ENCODE assay signal across 1 cellular context in genomic region chr4:1289232-1290164, GRCh38.
TF ChIP-seq lines count a peak whose summit lies in the region.

Gene MAEA (plus strand): TSS chr4:1289891. CDS start chr4:1289914, 23 bp downstream.

TF ChIP-seq in HepG2, 621 proteins besides CTCF, POLR2A, EP300 and RAD21 (continued from another document and continues in another):
- TF ChIP-seq ZBTB26 (CRISPR knock-in tag; IDR thresholded peaks at IDR 0.05; ENCODE audit: borderline replicate concordance): peak; percentile 70; the same call in 1 of the 2 replicates
- TF ChIP-seq STAT5B (CRISPR knock-in tag; IDR thresholded peaks at IDR 0.05): no peak
- no peak for TF ChIP-seq REPIN1 (CRISPR knock-in tag; IDR thresholded peaks at IDR 0.05; ENCODE audit: borderline replicate concordance, low read depth)
- TF ChIP-seq ZNF230 (CRISPR knock-in tag; IDR thresholded peaks at IDR 0.05): no peak
- TF ChIP-seq GFI1 (CRISPR knock-in tag; IDR thresholded peaks at IDR 0.05; ENCODE audit: borderline replicate concordance): no peak
- TF ChIP-seq ADNP (CRISPR knock-in tag; IDR thresholded peaks at IDR 0.05): no peak
- no peak for TF ChIP-seq ZNF317 (CRISPR knock-in tag; IDR thresholded peaks at IDR 0.05)
- TF ChIP-seq ZNF451 (CRISPR knock-in tag; IDR thresholded peaks at IDR 0.05): no peak
- TF ChIP-seq EED (CRISPR knock-in tag; IDR thresholded peaks at IDR 0.05): no peak
- TF ChIP-seq, protein P1, sequence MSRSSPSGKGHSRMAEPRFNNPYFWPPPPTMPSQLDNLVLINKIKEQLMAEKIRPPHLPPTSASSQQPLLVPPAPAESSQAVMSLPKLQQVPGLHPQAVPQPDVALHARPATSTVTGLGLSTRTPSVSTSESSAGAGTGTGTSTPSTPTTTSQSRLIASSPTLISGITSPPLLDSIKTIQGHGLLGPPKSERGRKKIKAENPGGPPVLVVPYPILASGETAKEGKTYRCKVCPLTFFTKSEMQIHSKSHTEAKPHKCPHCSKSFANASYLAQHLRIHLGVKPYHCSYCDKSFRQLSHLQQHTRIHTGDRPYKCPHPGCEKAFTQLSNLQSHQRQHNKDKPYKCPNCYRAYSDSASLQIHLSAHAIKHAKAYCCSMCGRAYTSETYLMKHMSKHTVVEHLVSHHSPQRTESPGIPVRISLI (CRISPR knock-in tag; IDR thresholded peaks at IDR 0.05; ENCODE audit: borderline replicate concordance): no peak; the same call in 1 of the 2 replicates
- no peak for TF ChIP-seq BRF2 (CRISPR knock-in tag; IDR thresholded peaks at IDR 0.05)
- TF ChIP-seq ZNF841 (CRISPR knock-in tag; IDR thresholded peaks at IDR 0.05; ENCODE audit: borderline replicate concordance): no peak
- peak; percentile 64 for TF ChIP-seq TEAD3 (CRISPR knock-in tag; optimal IDR thresholded peaks at IDR 0.05; ENCODE audit: borderline replicate concordance)
- TF ChIP-seq ZNF605 (CRISPR knock-in tag; IDR thresholded peaks at IDR 0.05): peak; percentile 85
- TF ChIP-seq JUN (CRISPR knock-in tag; IDR thresholded peaks at IDR 0.05): peak; percentile 58; the same call in 1 of the 2 replicates
- TF ChIP-seq NFE2L1 (CRISPR knock-in tag; IDR thresholded peaks at IDR 0.05; ENCODE audit: borderline replicate concordance): no peak
- no peak for TF ChIP-seq CEBPG (CRISPR knock-in tag; IDR thresholded peaks at IDR 0.05)
- TF ChIP-seq NR1H2 (CRISPR knock-in tag; IDR thresholded peaks at IDR 0.05; ENCODE audit: borderline replicate concordance, low read depth): no peak
- TF ChIP-seq, protein P2, sequence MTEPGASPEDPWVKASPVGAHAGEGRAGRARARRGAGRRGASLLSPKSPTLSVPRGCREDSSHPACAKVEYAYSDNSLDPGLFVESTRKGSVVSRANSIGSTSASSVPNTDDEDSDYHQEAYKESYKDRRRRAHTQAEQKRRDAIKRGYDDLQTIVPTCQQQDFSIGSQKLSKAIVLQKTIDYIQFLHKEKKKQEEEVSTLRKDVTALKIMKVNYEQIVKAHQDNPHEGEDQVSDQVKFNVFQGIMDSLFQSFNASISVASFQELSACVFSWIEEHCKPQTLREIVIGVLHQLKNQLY (CRISPR knock-in tag; IDR thresholded peaks at IDR 0.05): no peak
- TF ChIP-seq, protein P3, sequence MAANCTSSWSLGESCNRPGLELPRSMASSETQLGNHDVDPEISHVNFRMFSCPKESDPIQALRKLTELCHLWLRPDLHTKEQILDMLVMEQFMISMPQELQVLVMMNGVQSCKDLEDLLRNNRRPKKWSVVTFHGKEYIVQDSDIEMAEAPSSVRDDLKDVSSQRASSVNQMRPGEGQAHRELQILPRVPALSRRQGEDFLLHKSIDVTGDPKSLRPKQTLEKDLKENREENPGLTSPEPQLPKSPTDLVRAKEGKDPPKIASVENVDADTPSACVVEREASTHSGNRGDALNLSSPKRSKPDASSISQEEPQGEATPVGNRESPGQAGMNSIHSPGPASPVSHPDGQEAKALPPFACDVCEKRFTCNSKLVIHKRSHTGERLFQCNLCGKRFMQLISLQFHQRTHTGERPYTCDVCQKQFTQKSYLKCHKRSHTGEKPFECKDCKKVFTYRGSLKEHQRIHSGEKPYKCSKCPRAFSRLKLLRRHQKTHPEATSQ (CRISPR knock-in tag; IDR thresholded peaks at IDR 0.05; ENCODE audit: borderline replicate concordance): no peak
- TF ChIP-seq NFAT5 (CRISPR knock-in tag; IDR thresholded peaks at IDR 0.05): no peak
- no peak for TF ChIP-seq ZMAT5 (CRISPR knock-in tag; IDR thresholded peaks at IDR 0.05; ENCODE audit: borderline replicate concordance, low read depth)
- TF ChIP-seq ZNF383 (CRISPR knock-in tag; IDR thresholded peaks at IDR 0.05; ENCODE audit: borderline replicate concordance): no peak
- no peak for TF ChIP-seq ZSCAN20 (CRISPR knock-in tag; IDR thresholded peaks at IDR 0.05; ENCODE audit: borderline replicate concordance)
- no peak for TF ChIP-seq PAWR (CRISPR knock-in tag; IDR thresholded peaks at IDR 0.05; ENCODE audit: borderline replicate concordance)
- peak; percentile 89 for TF ChIP-seq PHF8 (CRISPR knock-in tag; IDR thresholded peaks at IDR 0.05)
- TF ChIP-seq PRPF4 (IDR thresholded peaks at IDR 0.05; ENCODE audit: low read depth, low read length, poor library complexity, severe bottlenecking): no peak
- TF ChIP-seq MAF1 (CRISPR knock-in tag; IDR thresholded peaks at IDR 0.05; ENCODE audit: borderline replicate concordance): no peak
- TF ChIP-seq CREBL2 (CRISPR knock-in tag; IDR thresholded peaks at IDR 0.05; ENCODE audit: borderline replicate concordance): no peak
- TF ChIP-seq, protein P4, sequence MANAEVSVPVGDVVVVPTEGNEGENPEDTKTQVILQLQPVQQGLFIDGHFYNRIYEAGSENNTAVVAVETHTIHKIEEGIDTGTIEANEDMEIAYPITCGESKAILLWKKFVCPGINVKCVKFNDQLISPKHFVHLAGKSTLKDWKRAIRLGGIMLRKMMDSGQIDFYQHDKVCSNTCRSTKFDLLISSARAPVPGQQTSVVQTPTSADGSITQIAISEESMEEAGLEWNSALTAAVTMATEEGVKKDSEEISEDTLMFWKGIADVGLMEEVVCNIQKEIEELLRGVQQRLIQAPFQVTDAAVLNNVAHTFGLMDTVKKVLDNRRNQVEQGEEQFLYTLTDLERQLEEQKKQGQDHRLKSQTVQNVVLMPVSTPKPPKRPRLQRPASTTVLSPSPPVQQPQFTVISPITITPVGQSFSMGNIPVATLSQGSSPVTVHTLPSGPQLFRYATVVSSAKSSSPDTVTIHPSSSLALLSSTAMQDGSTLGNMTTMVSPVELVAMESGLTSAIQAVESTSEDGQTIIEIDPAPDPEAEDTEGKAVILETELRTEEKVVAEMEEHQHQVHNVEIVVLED (CRISPR knock-in tag; IDR thresholded peaks at IDR 0.05; ENCODE audit: borderline replicate concordance): peak; percentile 94
- TF ChIP-seq NRL (CRISPR knock-in tag; IDR thresholded peaks at IDR 0.05; ENCODE audit: borderline replicate concordance): no peak
- TF ChIP-seq E2F2 (CRISPR knock-in tag; IDR thresholded peaks at IDR 0.05; ENCODE audit: borderline replicate concordance): no peak
- no peak for TF ChIP-seq EEA1 (CRISPR knock-in tag; IDR thresholded peaks at IDR 0.05; ENCODE audit: borderline replicate concordance)
- TF ChIP-seq SYNCRIP (IDR thresholded peaks at IDR 0.05; ENCODE audit: insufficient read depth, low read depth, low read length): no peak
- TF ChIP-seq, protein P5, sequence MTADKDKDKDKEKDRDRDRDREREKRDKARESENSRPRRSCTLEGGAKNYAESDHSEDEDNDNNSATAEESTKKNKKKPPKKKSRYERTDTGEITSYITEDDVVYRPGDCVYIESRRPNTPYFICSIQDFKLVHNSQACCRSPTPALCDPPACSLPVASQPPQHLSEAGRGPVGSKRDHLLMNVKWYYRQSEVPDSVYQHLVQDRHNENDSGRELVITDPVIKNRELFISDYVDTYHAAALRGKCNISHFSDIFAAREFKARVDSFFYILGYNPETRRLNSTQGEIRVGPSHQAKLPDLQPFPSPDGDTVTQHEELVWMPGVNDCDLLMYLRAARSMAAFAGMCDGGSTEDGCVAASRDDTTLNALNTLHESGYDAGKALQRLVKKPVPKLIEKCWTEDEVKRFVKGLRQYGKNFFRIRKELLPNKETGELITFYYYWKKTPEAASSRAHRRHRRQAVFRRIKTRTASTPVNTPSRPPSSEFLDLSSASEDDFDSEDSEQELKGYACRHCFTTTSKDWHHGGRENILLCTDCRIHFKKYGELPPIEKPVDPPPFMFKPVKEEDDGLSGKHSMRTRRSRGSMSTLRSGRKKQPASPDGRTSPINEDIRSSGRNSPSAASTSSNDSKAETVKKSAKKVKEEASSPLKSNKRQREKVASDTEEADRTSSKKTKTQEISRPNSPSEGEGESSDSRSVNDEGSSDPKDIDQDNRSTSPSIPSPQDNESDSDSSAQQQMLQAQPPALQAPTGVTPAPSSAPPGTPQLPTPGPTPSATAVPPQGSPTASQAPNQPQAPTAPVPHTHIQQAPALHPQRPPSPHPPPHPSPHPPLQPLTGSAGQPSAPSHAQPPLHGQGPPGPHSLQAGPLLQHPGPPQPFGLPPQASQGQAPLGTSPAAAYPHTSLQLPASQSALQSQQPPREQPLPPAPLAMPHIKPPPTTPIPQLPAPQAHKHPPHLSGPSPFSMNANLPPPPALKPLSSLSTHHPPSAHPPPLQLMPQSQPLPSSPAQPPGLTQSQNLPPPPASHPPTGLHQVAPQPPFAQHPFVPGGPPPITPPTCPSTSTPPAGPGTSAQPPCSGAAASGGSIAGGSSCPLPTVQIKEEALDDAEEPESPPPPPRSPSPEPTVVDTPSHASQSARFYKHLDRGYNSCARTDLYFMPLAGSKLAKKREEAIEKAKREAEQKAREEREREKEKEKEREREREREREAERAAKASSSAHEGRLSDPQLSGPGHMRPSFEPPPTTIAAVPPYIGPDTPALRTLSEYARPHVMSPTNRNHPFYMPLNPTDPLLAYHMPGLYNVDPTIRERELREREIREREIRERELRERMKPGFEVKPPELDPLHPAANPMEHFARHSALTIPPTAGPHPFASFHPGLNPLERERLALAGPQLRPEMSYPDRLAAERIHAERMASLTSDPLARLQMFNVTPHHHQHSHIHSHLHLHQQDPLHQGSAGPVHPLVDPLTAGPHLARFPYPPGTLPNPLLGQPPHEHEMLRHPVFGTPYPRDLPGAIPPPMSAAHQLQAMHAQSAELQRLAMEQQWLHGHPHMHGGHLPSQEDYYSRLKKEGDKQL (CRISPR knock-in tag; IDR thresholded peaks at IDR 0.05; ENCODE audit: low read depth): no peak
